Comparison of ENCODE assay signal across 24 cellular contexts in genomic region chr7:85405016-85405415, GRCh38.
DNase-seq lines count a peak whose midpoint lies in the region; ATAC-seq and TF ChIP-seq lines count a peak whose summit lies in the region.
"Had no signal": no experiment of that assay in that cellular context is flagged by ENCODE, and none has a peak within 500 bp of the region (broad histone marks: within the 10 kb centered on the region; RNA-seq: fewer than 3 reads in every experiment).

No MANE protein-coding gene starts in this region.

- H3K4me3 ChIP-seq in SJCRH30 = no peak overlapping the region
- H3K4me3 ChIP-seq: A549, SJSA1 had no signal

- H3K4me1 ChIP-seq in SJCRH30 (peaks cover 33% of the 10 kb centered on the region), foreskin keratinocyte (no peaks in the 10 kb centered on the region)
- H3K4me1 ChIP-seq: A549, Caco-2, SJSA1 had no signal

- H3K9me3 ChIP-seq in SJCRH30 (replicated peaks) = no peaks in the 10 kb centered on the region
- H3K9me3 ChIP-seq: A549, Caco-2, SJSA1 had no signal

- H3K27me3 ChIP-seq in SJCRH30 = no peaks in the 10 kb centered on the region
- no peaks in the 10 kb centered on the region for H3K27me3 ChIP-seq in foreskin keratinocyte
- H3K27me3 ChIP-seq: SJSA1 had no signal

- H3K27ac ChIP-seq in SJCRH30 (peak overlapping the region; percentile 55), foreskin keratinocyte (no peak overlapping the region)
- H3K27ac ChIP-seq: A549, SJSA1 had no signal

- intact Hi-C loops in head of caudate nucleus (cut with DNase I) = no loop called here

- ATAC-seq in foreskin keratinocyte = peak; percentile 20
- no peak for ATAC-seq in SK-N-SH treated with all-trans-retinoic acid at 6 μM for 48 hours
- ATAC-seq in GM21786 (IDR thresholded peaks at IDR 0.05; ENCODE audit: unreplicated experiment) = no peak
- ATAC-seq: A549; CD8-positive, alpha-beta T cell; PC-3; T-cell had no signal

- DNase-seq in GM04504 (ENCODE audit: low read depth) (peak; percentile 3), SJCRH30 (peak; percentile 18 to 70), fibroblast of gingiva (ENCODE audit: low read depth) (peak; percentile 57), foreskin keratinocyte (peak; percentile 9 to 21), head of caudate nucleus (no peak)
- no peak for DNase-seq in activated CD4-positive, alpha-beta T cell treated with anti-CD3 and anti-CD28 coated beads, Interleukin-2, amount 50 U/mL, for 4 hours
- DNase-seq: C1 segment of cervical spinal cord; Caco-2; CD8-positive, alpha-beta T cell; GDM1; Karpas-422; NCI-H1092; NCI-H1417 treated with DMSO at 0.1 percent for 48 hours; NCI-H1694 treated with DMSO at 0.1 percent for 48 hours; NCI-H2081 treated with DMSO at 0.1 percent for 48 hours; NCI-H446; NCI-H524 treated with DMSO at 0.1 percent for 48 hours; NCI-H774; PC-3; T-cell had no signal

- no peak for TF ChIP-seq CTCF in foreskin keratinocyte (conservative IDR thresholded peaks at IDR 0.05)

- H3K36me3 ChIP-seq in SJCRH30 = no peaks in the 10 kb centered on the region
- H3K36me3 ChIP-seq: SJSA1 had no signal

TF ChIP-seq in SK-N-SH treated with all-trans-retinoic acid at 6 μM for 48 hours, 23 proteins besides CTCF, POLR2A, EP300 and RAD21:
- TF ChIP-seq CREB5 (CRISPR knock-in tag; IDR thresholded peaks at IDR 0.05; ENCODE audit: low read depth) (no peak), POU6F1 (CRISPR knock-in tag; IDR thresholded peaks at IDR 0.05; ENCODE audit: borderline replicate concordance, low read depth) (no peak), ZNF70 (CRISPR knock-in tag; IDR thresholded peaks at IDR 0.05) (no peak), OSR1 (CRISPR knock-in tag; IDR thresholded peaks at IDR 0.05) (no peak), ISL1 (CRISPR knock-in tag; IDR thresholded peaks at IDR 0.05) (no peak), TOX (CRISPR knock-in tag; IDR thresholded peaks at IDR 0.05; ENCODE audit: borderline replicate concordance) (no peak), GLIS3 (CRISPR knock-in tag; IDR thresholded peaks at IDR 0.05) (no peak), PPARA (CRISPR knock-in tag; IDR thresholded peaks at IDR 0.05; ENCODE audit: borderline replicate concordance) (no peak), CSDC2 (CRISPR knock-in tag; IDR thresholded peaks at IDR 0.05) (no peak)

Comparison
In these comparisons a context has a peak if more than half of its experiments do, and no peak if none do; other contexts are left out.
1. DNase-seq: peak in GM04504 (single experiment), SJCRH30 (2 of 2), fibroblast of gingiva (single experiment) and foreskin keratinocyte (2 of 2); none in head of caudate nucleus (0 of 42) and activated CD4-positive, alpha-beta T cell treated with anti-CD3 and anti-CD28 coated beads, Interleukin-2, amount 50 U/mL, for 4 hours (0 of 2).